ENCODE assay signal across 8 cellular contexts in the genomic region with DNA sequence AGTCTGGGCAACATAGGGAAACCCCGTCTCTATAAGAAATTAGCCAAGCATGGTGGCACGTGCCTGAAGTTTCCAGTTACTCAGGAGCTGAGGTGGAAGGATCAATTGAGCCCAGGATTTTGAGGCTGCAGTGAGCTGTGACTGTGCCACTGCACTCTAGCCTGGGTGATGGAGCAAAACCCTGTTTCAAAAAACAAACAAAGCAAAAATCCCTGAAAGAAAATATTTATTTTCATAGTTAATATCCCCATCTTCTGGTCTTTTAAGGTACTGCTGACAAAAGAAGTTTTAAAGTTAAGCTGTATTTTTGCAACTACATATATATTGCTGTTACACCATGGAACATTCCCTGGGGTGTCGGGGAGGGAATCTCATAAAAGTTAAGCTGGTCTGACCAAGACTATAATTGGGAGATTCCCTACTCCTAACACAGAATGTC. TPM values are rescaled to one million over a fixed set of nuclear protein-coding genes. Genes with fewer than 3 reads are reported as not detected.
DNase-seq lines count a peak whose midpoint lies in the region; ATAC-seq, FAIRE-seq and TF ChIP-seq lines count a peak whose summit lies in the region.

No MANE protein-coding gene starts in this region.

- H4K91ac ChIP-seq in H1 (replicated peaks; ENCODE audit: insufficient read length, low read length) = no peak overlapping the region

- H2BK120ac ChIP-seq in H1 (replicated peaks; ENCODE audit: low read depth, low read length) = no peak overlapping the region

- H3K4me3 ChIP-seq in DOHH2 (ENCODE audit: low read length) (no peak overlapping the region), H1 (ENCODE audit: extremely low read depth in 1 of 4, insufficient read depth in 2 of 4, low read depth in 3 of 4, low read length in 4 of 4) (no peak overlapping the region), parathyroid adenoma (ENCODE audit: low read depth, low read length) (no peak overlapping the region)

- no peaks in the 10 kb centered on the region for H3F3A ChIP-seq in DOHH2 (ENCODE audit: control insufficient read depth, insufficient read depth)

- ATAC-seq in HG03108 (IDR thresholded peaks at IDR 0.05; ENCODE audit: unreplicated experiment) (no peak), GM18907 (IDR thresholded peaks at IDR 0.05; ENCODE audit: unreplicated experiment) (no peak)

- no peak overlapping the region for H2BK5ac ChIP-seq in H1 (ENCODE audit: low read depth, low read length)

- CTCF ChIA-PET in H1 (lab: Charles Lee; ENCODE audit: partially characterized antibody) = interaction anchor here (0.6 to 6.9 kb wide), 32 partner anchors 10 to 842 kb away, joined by 3 to 66 read pairs (median 4); a partner anchor contains a TSS

- H3K9me2 ChIP-seq in DOHH2 (replicated peaks; ENCODE audit: control insufficient read depth, low read length) = no peaks in the 10 kb centered on the region

- TF ChIP-seq POLR2A in H1 (IDR thresholded peaks at IDR 0.05; ENCODE audit: control extremely low read depth in 1 of 2, low read depth in 2 of 2, low read length in 2 of 2) = no peak

- H3K27me3 ChIP-seq in DOHH2 (ENCODE audit: control insufficient read depth, low read length) = no peaks in the 10 kb centered on the region
- no peaks in the 10 kb centered on the region for H3K27me3 ChIP-seq in H1 (replicated peaks in 1 of 4; ENCODE audit: control insufficient read depth in 3 of 4, extremely low read depth in 1 of 4, insufficient read depth in 3 of 4, low read length in 3 of 4)
- no peaks in the 10 kb centered on the region for H3K27me3 ChIP-seq in parathyroid adenoma (ENCODE audit: control insufficient read depth, insufficient read depth, low read length)

- no peaks in the 10 kb centered on the region for H3K23me2 ChIP-seq in H1 (ENCODE audit: low read depth, low read length)

- no peak overlapping the region for H3K9ac ChIP-seq in H1 (replicated peaks in 1 of 4; ENCODE audit: extremely low read depth in 1 of 4, low read depth in 3 of 4, low read length in 3 of 4)
- H3K9ac ChIP-seq in parathyroid adenoma = no peak overlapping the region

- no peak overlapping the region for H3K23ac ChIP-seq in H1 (ENCODE audit: insufficient read length)

- H4K20me1 ChIP-seq in DOHH2 (ENCODE audit: control insufficient read depth, insufficient read depth, low read depth, low read length) (no peaks in the 10 kb centered on the region), H1 (replicated peaks in 1 of 2; ENCODE audit: control insufficient read depth in 1 of 2, insufficient read depth in 2 of 2, low read length in 2 of 2) (no peaks in the 10 kb centered on the region)

- no peak overlapping the region for H3K4ac ChIP-seq in H1 (replicated peaks; ENCODE audit: insufficient read length, low read depth, low read length)

- POLR2A ChIA-PET in H1 (lab: Charles Lee; ENCODE audit: partially characterized antibody) = no interaction called here

- TF ChIP-seq CTCF in DOHH2 (IDR thresholded peaks at IDR 0.05; ENCODE audit: low read depth, low read length, poor library complexity, severe bottlenecking) = peak; percentile 42
- TF ChIP-seq CTCF in H1 (IDR thresholded peaks at IDR 0.05; ENCODE audit: control extremely low read depth in 1 of 3, insufficient read depth in 1 of 3, low read depth in 1 of 3, low read length in 3 of 3) = peak in 2 of 3 experiments; percentile 13 to 29; a peak in 2 of 4 replicates
- TF ChIP-seq CTCF in parathyroid adenoma (IDR thresholded peaks at IDR 0.05) = peak; percentile 32

- no peak overlapping the region for H3K4me2 ChIP-seq in DOHH2 (ENCODE audit: low read length)
- no peak overlapping the region for H3K4me2 ChIP-seq in H1 (ENCODE audit: insufficient read depth in 1 of 2, low read depth in 2 of 2, low read length in 2 of 2)
- H3K4me2 ChIP-seq in parathyroid adenoma (ENCODE audit: low read length) = peak overlapping the region; percentile 17

- H4K8ac ChIP-seq in H1 (ENCODE audit: extremely low read depth, insufficient read depth, low read length) = no peak overlapping the region

- FAIRE-seq in H1 (lab: Jason Lieb, UNC) (peak; percentile 69), HTR-8/SVneo (lab: Jason Lieb, UNC) (no peak)

- TF ChIP-seq RAD21 in H1 (IDR thresholded peaks at IDR 0.05 in 1 of 2, conservative IDR thresholded peaks at IDR 0.05 in 1 of 2; ENCODE audit: low read depth in 2 of 2, low read length in 2 of 2) = peak; percentile 34 to 35; a peak in 3 of 4 replicates

- H3K9me3 ChIP-seq in DOHH2 (ENCODE audit: control insufficient read depth, insufficient read depth, low read length) (no peaks in the 10 kb centered on the region), H1 (ENCODE audit: insufficient read depth in 2 of 2, low read depth in 1 of 2, low read length in 1 of 2) (no peaks in the 10 kb centered on the region), parathyroid adenoma (ENCODE audit: control insufficient read depth, low read length) (no peaks in the 10 kb centered on the region)

- DNase-seq in NCI-H2227 (lab: John Stamatoyannopoulos, UW; ENCODE audit: unreplicated experiment) = peak; percentile 39
- DNase-seq in H1 (ENCODE audit: low read depth in 1 of 2, low spot score in 2 of 2) = no peak
- DNase-seq in occipital lobe (lab: John Stamatoyannopoulos, UW) = no peak
- DNase-seq in HTR-8/SVneo (ENCODE audit: insufficient read length, low spot score) = no peak

- H3K36me3 ChIP-seq in DOHH2 (ENCODE audit: control insufficient read depth, low read length) = no peaks in the 10 kb centered on the region
- H3K36me3 ChIP-seq in H1 (ENCODE audit: control insufficient read depth in 2 of 4, insufficient read depth in 4 of 4, low read length in 3 of 4) = no peaks in the 10 kb centered on the region
- H3K36me3 ChIP-seq in parathyroid adenoma (ENCODE audit: control insufficient read depth, insufficient read depth, low read length) = no peaks in the 10 kb centered on the region

- no peak overlapping the region for H4K5ac ChIP-seq in H1 (ENCODE audit: insufficient read length, low read depth, low read length)

- no peak overlapping the region for H3K56ac ChIP-seq in H1 (replicated peaks; ENCODE audit: insufficient read length, low read depth, low read length)

- H3K79me2 ChIP-seq in DOHH2 (ENCODE audit: control insufficient read depth, low read length) (peaks cover 1% of the 10 kb centered on the region; the same call in 1 of the 2 replicates), H1 (ENCODE audit: control insufficient read depth in 1 of 2, insufficient read depth in 2 of 2, low read length in 2 of 2) (no peaks in the 10 kb centered on the region), parathyroid adenoma (no peaks in the 10 kb centered on the region)

- WGBS in H1 (ENCODE audit: extremely low coverage in 1 of 2, insufficient coverage in 1 of 2, insufficient read length in 1 of 2, insufficient replicate concordance in 2 of 2, low coverage in 1 of 2, low lambda C conversion rate in 2 of 2, missing lambda C conversion rate in 1 of 2), 2 experiments = 91% methylated on average over 3 of the region's 3 CpGs; no CpG with 5 or more reads in 1 of the 2 experiments

- no peak overlapping the region for H2BK12ac ChIP-seq in H1 (ENCODE audit: low read depth, low read length)

- H3K4me1 ChIP-seq in DOHH2 (ENCODE audit: control insufficient read depth, low read length) (no peaks in the 10 kb centered on the region), H1 (replicated peaks in 1 of 4; ENCODE audit: control insufficient read depth in 3 of 4, insufficient read depth in 4 of 4, low read length in 3 of 4) (no peaks in the 10 kb centered on the region), parathyroid adenoma (no peaks in the 10 kb centered on the region)

- H2BK20ac ChIP-seq in H1 (ENCODE audit: low read length) = no peak overlapping the region

- no peak overlapping the region for H3K14ac ChIP-seq in H1 (ENCODE audit: insufficient read length)

- no peak for TF ChIP-seq EP300 in H1 (IDR thresholded peaks at IDR 0.05; ENCODE audit: borderline replicate concordance in 1 of 2, low read depth in 2 of 2, low read length in 2 of 2)

- no peak overlapping the region for H3K27ac ChIP-seq in DOHH2 (ENCODE audit: low read depth, low read length)
- no peak overlapping the region for H3K27ac ChIP-seq in H1 (ENCODE audit: low read depth, low read length)
- no peak overlapping the region for H3K27ac ChIP-seq in parathyroid adenoma

- H3K18ac ChIP-seq in H1 (ENCODE audit: extremely low read depth, low read length) = no peak overlapping the region

- H2AFZ ChIP-seq in H1 (ENCODE audit: low read length) (no peak overlapping the region), parathyroid adenoma (no peak overlapping the region)

- H2BK15ac ChIP-seq in H1 (ENCODE audit: low read length) = no peak overlapping the region

- H2AK5ac ChIP-seq in H1 (ENCODE audit: low read depth, low read length) = no peak overlapping the region

- no peaks in the 10 kb centered on the region for H3K79me1 ChIP-seq in H1 (ENCODE audit: low read depth, low read length)

TF ChIP-seq in H1, 55 proteins besides CTCF, POLR2A, EP300 and RAD21 (continues in another document):
- TF ChIP-seq SAP30 (IDR thresholded peaks at IDR 0.05; ENCODE audit: insufficient read depth, insufficient replicate concordance, low read length) (no peak), SIN3A (conservative IDR thresholded peaks at IDR 0.05 in 1 of 2, IDR thresholded peaks at IDR 0.05 in 1 of 2; ENCODE audit: low read depth in 1 of 2, low read length in 2 of 2) (no peak), SIRT6 (IDR thresholded peaks at IDR 0.05; ENCODE audit: low read length) (no peak), SP4 (IDR thresholded peaks at IDR 0.05; ENCODE audit: low read length) (no peak), TAF7 (optimal IDR thresholded peaks at IDR 0.05; ENCODE audit: borderline replicate concordance, low read depth, low read length) (no peak), SUZ12 (IDR thresholded peaks at IDR 0.05; ENCODE audit: low read length) (no peak)
- TF ChIP-seq, protein P1, sequence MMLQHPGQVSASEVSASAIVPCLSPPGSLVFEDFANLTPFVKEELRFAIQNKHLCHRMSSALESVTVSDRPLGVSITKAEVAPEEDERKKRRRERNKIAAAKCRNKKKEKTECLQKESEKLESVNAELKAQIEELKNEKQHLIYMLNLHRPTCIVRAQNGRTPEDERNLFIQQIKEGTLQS (IDR thresholded peaks at IDR 0.05; ENCODE audit: insufficient read depth, low read depth, low read length) = no peak

RNA-seq across cellular contexts. Expression of a gene that starts 26.0 kb away (rescaled TPM):
- 12.4 and 13.9 TPM in 2 replicates for total RNA-seq in H1 (2021; fragmentation: NEBNext Ultra II Directional; extraction: Animal tissue kit (Norgen Biotek cat#: 25700))
- polyA plus RNA-seq in H1 (2011; rRNA removed) = 0.99 and 1.6 TPM in 2 replicates
- 3.5 TPM for polyA plus RNA-seq in H1 (2011; cell fraction: cytosol; rRNA removed)
- polyA plus RNA-seq in H1 (2011; cell fraction: nucleus; rRNA removed) = 1.4 TPM
- polyA plus RNA-seq in H1 (2012, experiment 1 of 2) = 3.9 to 8.6 TPM (median 4.4 TPM) in 4 replicates
- polyA plus RNA-seq in H1 (2012, experiment 2 of 2) = 4.2 TPM
- 6.5 TPM for polyA plus RNA-seq in H1 (2013, experiment 1 of 2)
- polyA plus RNA-seq in H1 (2013, experiment 2 of 2) = 6.2 TPM
- 1.6 and 2.2 TPM in 2 replicates for polyA minus RNA-seq in H1 (2011; rRNA and poly(A)+ RNA removed)
- polyA minus RNA-seq in H1 (2011; cell fraction: cytosol; rRNA and poly(A)+ RNA removed) = 8.7 TPM
- 3.8 TPM for polyA minus RNA-seq in H1 (2011; cell fraction: nucleus; rRNA and poly(A)+ RNA removed)
- total RNA-seq in occipital lobe = 22.3 TPM
